16 cellular contexts compared by ENCODE assay signal in genomic region chr18:79478484-79479113, GRCh38.
A peak's percentile ranks its signal among the peaks of the same experiment; 100 is the strongest.
DNase-seq lines count a peak whose midpoint lies in the region; ATAC-seq and TF ChIP-seq lines count a peak whose summit lies in the region.
"Had no signal": no experiment of that assay in that cellular context is flagged by ENCODE, and none has a peak within 500 bp of the region (broad histone marks: within the 10 kb centered on the region; RNA-seq: fewer than 3 reads in every experiment).

No MANE protein-coding gene starts in this region.

- no peaks in the 10 kb centered on the region for H3K9me3 ChIP-seq in CD4-positive, alpha-beta T cell (ENCODE audit: control insufficient read depth, low read length)
- H3K9me3 ChIP-seq in Panc1 (ENCODE audit: control insufficient read depth, insufficient read depth, low read depth, low read length) = no peaks in the 10 kb centered on the region
- no peaks in the 10 kb centered on the region for H3K9me3 ChIP-seq in right cardiac atrium (ENCODE audit: control insufficient read depth, low read length)
- H3K9me3 ChIP-seq: thoracic aorta had no signal

- no peak for DNase-seq in CD4-positive, alpha-beta T cell
- DNase-seq in Panc1 (ENCODE audit: low read depth, low spot score) (no peak), right cardiac atrium (peak; percentile 6 to 44 (median 35)), sciatic nerve (ENCODE audit: low spot score) (peak; percentile 56), DMS53 (lab: John Stamatoyannopoulos, UW) (no peak), UCSD-AML1 (lab: John Stamatoyannopoulos, UW; ENCODE audit: unreplicated experiment) (no peak), GM19238 (ENCODE audit: insufficient read length, low spot score) (no peak)
- no peak for DNase-seq in activated CD4-positive, CD25-positive, alpha-beta regulatory T cell (lab: John Stamatoyannopoulos, UW)
- DNase-seq: activated CD4-positive, alpha-beta T cell treated with anti-CD3 and anti-CD28 coated beads for 1 hour; activated gamma-delta T cell treated with Interleukin-2 at 50 U/mL for 16 hours; AML-193; DMS153; NCI-H1436 treated with DMSO at 0.1 percent for 48 hours; T1000 had no signal

- no peaks in the 10 kb centered on the region for H3K36me3 ChIP-seq in Panc1 (ENCODE audit: control insufficient read depth, insufficient read depth, low read length)

- H3K27ac Mint-ChIP-seq in CD4-positive, alpha-beta T cell = peak overlapping the region; percentile 84

- H3K4me3 ChIP-seq in Panc1 (ENCODE audit: low read depth in 2 of 2, low read length in 2 of 2) (no peak overlapping the region), right cardiac atrium (ENCODE audit: low read length) (no peak overlapping the region)
- H3K4me3 ChIP-seq: SK-N-MC, thoracic aorta had no signal

- H3K4me1 ChIP-seq in Panc1 (ENCODE audit: control insufficient read depth, insufficient read depth, low read length) (no peaks in the 10 kb centered on the region), right cardiac atrium (ENCODE audit: control insufficient read depth, insufficient read depth, low read length) (no peaks in the 10 kb centered on the region)

- H3K27me3 ChIP-seq in CD4-positive, alpha-beta T cell (ENCODE audit: control insufficient read depth, insufficient read depth, low read length) = no peaks in the 10 kb centered on the region
- H3K27me3 ChIP-seq in Panc1 (ENCODE audit: control insufficient read depth, insufficient read depth, low read length) (no peaks in the 10 kb centered on the region), right cardiac atrium (ENCODE audit: control insufficient read depth, insufficient read depth) (no peaks in the 10 kb centered on the region)

- CTCF ChIA-PET in CD4-positive, alpha-beta T cell (lab: Charles Lee) = no interaction called here
- CTCF ChIA-PET in Panc1 (lab: Charles Lee) = no interaction called here

- POLR2A ChIA-PET in CD4-positive, alpha-beta T cell (lab: Charles Lee) = no interaction called here
- POLR2A ChIA-PET in Panc1 (lab: Charles Lee) = no interaction called here

- TF ChIP-seq CTCF in CD4-positive, alpha-beta T cell (IDR thresholded peaks at IDR 0.05) = no peak
- TF ChIP-seq CTCF in Panc1 (IDR thresholded peaks at IDR 0.05) = no peak

- H3K4me3 Mint-ChIP-seq in CD4-positive, alpha-beta T cell = no peak overlapping the region

- no peak for ATAC-seq in CD4-positive, alpha-beta T cell (ENCODE audit: poor library complexity)
- 0 out of 2 replicates have a peak, but pooled peaks have one; percentile 13 for ATAC-seq in Panc1
- peak; percentile 8 to 19 for ATAC-seq in right cardiac atrium
- ATAC-seq in sciatic nerve = no peak

- WGBS in right cardiac atrium = 96% methylated on average over 33 of the region's 33 CpGs

- in situ Hi-C loops in Panc1 (cut with HindIII; ENCODE audit: low pct_unique_long_range_greater_than_20kb, low sequenced_read_pairs) = no loop called here

- peaks cover 18% of the 10 kb centered on the region for H3K36me3 Mint-ChIP-seq in CD4-positive, alpha-beta T cell (ENCODE audit: low read depth)

- H3K9me3 Mint-ChIP-seq in CD4-positive, alpha-beta T cell = no peaks in the 10 kb centered on the region

- BruUV-seq in Panc1 (replicated peaks; lab: Mats Ljungman, UMichigan) = no TSS peak

- H3K27ac ChIP-seq in CD4-positive, alpha-beta T cell (ENCODE audit: low read depth, low read length) = peak overlapping the region; percentile 53
- H3K27ac ChIP-seq in Panc1 (ENCODE audit: low read length) (no peak overlapping the region), right cardiac atrium (ENCODE audit: low read length) (no peak overlapping the region)
- H3K27ac ChIP-seq: SK-N-MC, thoracic aorta had no signal

- no peaks in the 10 kb centered on the region for H3K27me3 Mint-ChIP-seq in CD4-positive, alpha-beta T cell

- intact Hi-C loops in CD4-positive, alpha-beta T cell (cut with DNase I, micrococcal nuclease) = no loop called here
- intact Hi-C loops in Panc1 (cut with micrococcal nuclease; ENCODE audit: unreplicated experiment) (no loop called here), right cardiac atrium (cut with DNase I) (no loop called here), sciatic nerve (cut with DNase I) (no loop called here)

- peaks cover 12% of the 10 kb centered on the region for H3K4me1 Mint-ChIP-seq in CD4-positive, alpha-beta T cell (ENCODE audit: low read depth)

Comparison
In these comparisons a context has a peak if more than half of its experiments do, and no peak if none do; other contexts are left out.
1. ATAC-seq: peak in Panc1 (single experiment) and right cardiac atrium (2 of 2); none in CD4-positive, alpha-beta T cell (single experiment) and sciatic nerve (single experiment).
2. DNase-seq: peak in right cardiac atrium (3 of 3) and sciatic nerve (single experiment); none in CD4-positive, alpha-beta T cell (0 of 10), Panc1 (single experiment), DMS53 (single experiment), UCSD-AML1 (single experiment), GM19238 (single experiment) and activated CD4-positive, CD25-positive, alpha-beta regulatory T cell (0 of 4).